31 cellular contexts compared by ENCODE assay signal in the genomic region with DNA sequence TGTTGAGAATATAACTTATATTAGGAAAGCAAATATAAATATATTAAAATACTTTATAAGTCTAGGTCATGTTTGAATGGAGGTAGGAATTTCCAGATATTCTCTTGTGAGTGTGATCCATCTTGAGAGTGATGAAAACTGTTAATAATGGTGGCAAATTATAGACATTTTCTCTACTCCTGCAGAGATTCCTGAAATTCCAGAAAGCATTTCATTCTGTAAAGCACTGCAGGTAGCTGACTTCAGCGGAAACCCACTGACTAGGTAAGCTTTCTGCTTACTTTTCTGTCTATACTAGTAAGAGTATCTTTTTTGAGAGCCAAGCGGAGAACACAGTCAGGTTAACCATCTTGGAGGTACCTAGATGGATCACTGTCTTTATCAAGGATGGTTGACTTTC.
"Had no signal": no experiment of that assay in that cellular context is flagged by ENCODE, and none has a peak within 500 bp of the region (broad histone marks: within the 10 kb centered on the region; RNA-seq: fewer than 3 reads in every experiment).

No MANE protein-coding gene starts in this region.

- H3K27me3 ChIP-seq: heart right ventricle, hepatocyte, left lung, pancreas, stomach, testis, thyroid gland, transverse colon, upper lobe of right lung, uterus had no signal

- H3K4me3 Mint-ChIP-seq: mesothelial cell of epicardium; natural killer cell; nephron progenitor cell; stimulated activated naive B cell treated with anti-CD40 and anti-IgM and Interleukin-4, amounts not matched to agents 10 μg/mL and 1 μg/mL and 100 μg/mL, for 72 hours had no signal

- H3K4me2 ChIP-seq: hepatocyte had no signal

- H3K27me3 Mint-ChIP-seq: naive B cell; stimulated activated naive B cell treated with anti-CD40 and anti-IgM and Interleukin-4, amounts not matched to agents 10 μg/mL and 1 μg/mL and 100 μg/mL, for 72 hours had no signal

- H3K9me3 ChIP-seq: left lung, lower lobe of right lung, pancreas, prostate gland, stomach, testis, thyroid gland, transverse colon, upper lobe of right lung, uterus had no signal

- H3K36me3 ChIP-seq: left lung, lower lobe of right lung, pancreas, prostate gland, thyroid gland, upper lobe of right lung, uterus had no signal

- H3K4me1 Mint-ChIP-seq: naive B cell, natural killer cell, nephron progenitor cell had no signal

- FAIRE-seq: kidney, pancreas had no signal

- ATAC-seq: heart right ventricle; left lung; lower lobe of right lung; natural killer cell; right cardiac atrium; sciatic nerve; stimulated activated naive B cell treated with anti-CD40 and anti-IgM and Interleukin-4, amounts not matched to agents 10 μg/mL and 1 μg/mL and 100 μg/mL, for 72 hours; stimulated activated naive CD8-positive, alpha-beta T cell treated with anti-CD3 and anti-CD28 coated beads, Interleukin-15, Interleukin-2, amounts not matched to agents 100 U/mL and 50 U/mL, for 24 hours; upper lobe of right lung had no signal

- H2AFZ ChIP-seq: hepatocyte had no signal

- H3K4me1 ChIP-seq: heart right ventricle, left lung, lower lobe of right lung, pancreas, prostate gland, stomach, testis, transverse colon, upper lobe of right lung, uterus had no signal

- H3K36me3 Mint-ChIP-seq: natural killer cell had no signal

- H3K27ac Mint-ChIP-seq: mesothelial cell of epicardium; natural killer cell; nephron progenitor cell; stimulated activated naive B cell treated with anti-CD40 and anti-IgM and Interleukin-4, amounts not matched to agents 10 μg/mL and 1 μg/mL and 100 μg/mL, for 72 hours had no signal

- H3K4me3 ChIP-seq: heart right ventricle, hepatocyte, left lung, lower lobe of right lung, pancreas, prostate gland, skin epidermis, stomach, testis, thyroid gland, transverse colon, upper lobe of right lung, uterus had no signal

- DNase-seq: heart right ventricle; kidney; left colon; left lung; lower lobe of right lung; mammary epithelial cell; mesenchymal stem cell; naive B cell; natural killer cell; nephron progenitor cell; pancreas; posterior cingulate gyrus; retina; right cardiac atrium; stimulated activated CD4-positive, alpha-beta T cell treated with anti-CD3 and anti-CD28 coated beads, Interleukin-12 subunit alpha, Interleukin-12 subunit beta, amount 100 ng/mL, for 4 hours; stimulated activated CD4-positive, alpha-beta T cell treated with anti-CD3 and anti-CD28 coated beads, Interleukin-15, amount 100 ng/mL, for 24 hours; stimulated activated CD4-positive, alpha-beta T cell treated with anti-CD3 and anti-CD28 coated beads, Interleukin-2, amount 100 ng/mL, for 24 hours; stimulated activated CD4-positive, alpha-beta T cell treated with anti-CD3 and anti-CD28 coated beads, Interleukin-4, amount 100 ng/mL, for 1 hour; stimulated activated naive B cell treated with anti-CD40 and anti-IgM and Interleukin-4, amounts not matched to agents 10 μg/mL and 1 μg/mL and 100 μg/mL, for 72 hours; stimulated activated naive CD8-positive, alpha-beta T cell treated with anti-CD3 and anti-CD28 coated beads, Interleukin-15, Interleukin-2, amounts not matched to agents 100 U/mL and 50 U/mL, for 24 hours; stomach; testis; thyroid gland; transverse colon; upper lobe of right lung; uterus had no signal

- H3K27ac ChIP-seq: heart right ventricle, hepatocyte, left lung, lower lobe of right lung, pancreas, prostate gland, skin epidermis, stomach, testis, thyroid gland, transverse colon, upper lobe of right lung, uterus had no signal
